1 cellular context compared by ENCODE assay signal in the genomic region with DNA sequence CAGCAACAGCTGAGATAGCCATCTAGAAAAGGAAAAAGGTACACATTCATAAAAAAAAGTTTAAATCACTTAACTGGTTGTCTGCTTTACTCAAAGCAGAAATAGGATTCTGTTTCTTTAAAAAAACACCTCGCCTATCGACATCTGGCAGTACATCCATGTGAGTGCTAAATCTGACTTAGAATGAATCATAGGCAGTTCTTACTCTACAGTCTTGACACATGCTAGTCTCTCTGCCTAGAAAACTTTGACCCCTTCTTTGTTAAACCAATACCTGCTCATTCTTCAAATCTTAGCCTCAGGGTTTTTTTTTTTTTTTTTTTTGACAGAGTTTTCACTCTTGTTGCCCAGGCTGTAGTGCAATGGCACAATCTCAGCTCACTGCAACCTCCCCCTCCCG.
TF ChIP-seq lines count a peak whose summit lies in the region.

No MANE protein-coding gene starts in this region.

TF ChIP-seq in GM23338, 12 proteins besides CTCF, POLR2A, EP300 and RAD21 (continued from another document):
- TF ChIP-seq STAT1 (IDR thresholded peaks at IDR 0.05; ENCODE audit: unreplicated experiment) (no peak), POLR2AphosphoS5 (IDR thresholded peaks at IDR 0.05; ENCODE audit: low read depth) (no peak), EZH2 (IDR thresholded peaks at IDR 0.05; ENCODE audit: low read depth, unreplicated experiment) (no peak), CREB1 (CRISPR knock-in tag; IDR thresholded peaks at IDR 0.05; ENCODE audit: low read depth) (no peak)
- TF ChIP-seq, protein P1, sequence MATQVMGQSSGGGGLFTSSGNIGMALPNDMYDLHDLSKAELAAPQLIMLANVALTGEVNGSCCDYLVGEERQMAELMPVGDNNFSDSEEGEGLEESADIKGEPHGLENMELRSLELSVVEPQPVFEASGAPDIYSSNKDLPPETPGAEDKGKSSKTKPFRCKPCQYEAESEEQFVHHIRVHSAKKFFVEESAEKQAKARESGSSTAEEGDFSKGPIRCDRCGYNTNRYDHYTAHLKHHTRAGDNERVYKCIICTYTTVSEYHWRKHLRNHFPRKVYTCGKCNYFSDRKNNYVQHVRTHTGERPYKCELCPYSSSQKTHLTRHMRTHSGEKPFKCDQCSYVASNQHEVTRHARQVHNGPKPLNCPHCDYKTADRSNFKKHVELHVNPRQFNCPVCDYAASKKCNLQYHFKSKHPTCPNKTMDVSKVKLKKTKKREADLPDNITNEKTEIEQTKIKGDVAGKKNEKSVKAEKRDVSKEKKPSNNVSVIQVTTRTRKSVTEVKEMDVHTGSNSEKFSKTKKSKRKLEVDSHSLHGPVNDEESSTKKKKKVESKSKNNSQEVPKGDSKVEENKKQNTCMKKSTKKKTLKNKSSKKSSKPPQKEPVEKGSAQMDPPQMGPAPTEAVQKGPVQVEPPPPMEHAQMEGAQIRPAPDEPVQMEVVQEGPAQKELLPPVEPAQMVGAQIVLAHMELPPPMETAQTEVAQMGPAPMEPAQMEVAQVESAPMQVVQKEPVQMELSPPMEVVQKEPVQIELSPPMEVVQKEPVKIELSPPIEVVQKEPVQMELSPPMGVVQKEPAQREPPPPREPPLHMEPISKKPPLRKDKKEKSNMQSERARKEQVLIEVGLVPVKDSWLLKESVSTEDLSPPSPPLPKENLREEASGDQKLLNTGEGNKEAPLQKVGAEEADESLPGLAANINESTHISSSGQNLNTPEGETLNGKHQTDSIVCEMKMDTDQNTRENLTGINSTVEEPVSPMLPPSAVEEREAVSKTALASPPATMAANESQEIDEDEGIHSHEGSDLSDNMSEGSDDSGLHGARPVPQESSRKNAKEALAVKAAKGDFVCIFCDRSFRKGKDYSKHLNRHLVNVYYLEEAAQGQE (IDR thresholded peaks at IDR 0.05; ENCODE audit: unreplicated experiment), result no peak
- TF ChIP-seq, protein P2, sequence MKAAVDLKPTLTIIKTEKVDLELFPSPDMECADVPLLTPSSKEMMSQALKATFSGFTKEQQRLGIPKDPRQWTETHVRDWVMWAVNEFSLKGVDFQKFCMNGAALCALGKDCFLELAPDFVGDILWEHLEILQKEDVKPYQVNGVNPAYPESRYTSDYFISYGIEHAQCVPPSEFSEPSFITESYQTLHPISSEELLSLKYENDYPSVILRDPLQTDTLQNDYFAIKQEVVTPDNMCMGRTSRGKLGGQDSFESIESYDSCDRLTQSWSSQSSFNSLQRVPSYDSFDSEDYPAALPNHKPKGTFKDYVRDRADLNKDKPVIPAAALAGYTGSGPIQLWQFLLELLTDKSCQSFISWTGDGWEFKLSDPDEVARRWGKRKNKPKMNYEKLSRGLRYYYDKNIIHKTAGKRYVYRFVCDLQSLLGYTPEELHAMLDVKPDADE (IDR thresholded peaks at IDR 0.05), result no peak
